In genomic region chr3:82977871-82978270, GRCh38 we compare ENCODE assay signal across 24 cellular contexts.
"Had no signal": no experiment of that assay in that cellular context is flagged by ENCODE, and none has a peak within 500 bp of the region (broad histone marks: within the 10 kb centered on the region; RNA-seq: fewer than 3 reads in every experiment).

No MANE protein-coding gene starts in this region.

- ATAC-seq: activated CD4-positive, CD25-positive, alpha-beta regulatory T cell treated with anti-CD3 and anti-CD28 coated beads, Interleukin-2, amount 50 U/mL, for 24 hours; activated CD8-positive, alpha-beta T cell treated with anti-CD3 and anti-CD28 coated beads for 36 hours; activated T-cell treated with anti-CD3 and anti-CD28 coated beads, Interleukin-2, amount 50 U/mL, for 72 hours; Panc1; Right ventricle myocardium inferior had no signal

- H3K27ac Mint-ChIP-seq: activated CD8-positive, alpha-beta T cell treated with anti-CD3 and anti-CD28 coated beads for 36 hours; activated naive CD8-positive, alpha-beta T cell treated with anti-CD3 and anti-CD28 coated beads, Interleukin-2, amount 10 ng/mL, durations not matched to agents 7 days and 5 days; activated T-cell treated with anti-CD3 and anti-CD28 coated beads, Interleukin-2, amount 50 U/mL, for 72 hours had no signal

- H3K36me3 Mint-ChIP-seq: activated naive CD8-positive, alpha-beta T cell treated with anti-CD3 and anti-CD28 coated beads, Interleukin-2, amount 10 ng/mL, durations not matched to agents 7 days and 5 days had no signal

- H3K27ac ChIP-seq: adrenal gland, KMS-11, WERI-Rb-1 had no signal

- H3K36me3 ChIP-seq: adrenal gland, WERI-Rb-1 had no signal

- H3K27me3 ChIP-seq: adrenal gland had no signal

- H3K9me3 ChIP-seq: adrenal gland, SK-N-SH had no signal

- H3K4me1 Mint-ChIP-seq: activated naive CD8-positive, alpha-beta T cell treated with anti-CD3 and anti-CD28 coated beads, Interleukin-2, amount 10 ng/mL, durations not matched to agents 7 days and 5 days had no signal

- H3K4me3 Mint-ChIP-seq: activated CD8-positive, alpha-beta T cell treated with anti-CD3 and anti-CD28 coated beads for 36 hours; activated naive CD8-positive, alpha-beta T cell treated with anti-CD3 and anti-CD28 coated beads, Interleukin-2, amount 10 ng/mL, durations not matched to agents 7 days and 5 days; activated T-cell treated with anti-CD3 and anti-CD28 coated beads, Interleukin-2, amount 50 U/mL, for 72 hours had no signal

- DNase-seq: activated CD4-positive, alpha-beta T cell treated with anti-CD3 and anti-CD28 coated beads for 4 hours; activated CD8-positive, alpha-beta memory T cell treated with anti-CD3 and anti-CD28 coated beads, Interleukin-2, amount 50 U/mL, for 4 hours; activated CD8-positive, alpha-beta T cell treated with anti-CD3 and anti-CD28 coated beads for 36 hours; activated naive CD4-positive, alpha-beta T cell treated with anti-CD3 and anti-CD28 coated beads, Interleukin-2, amount 50 U/mL, for 16 hours; activated naive CD8-positive, alpha-beta T cell treated with anti-CD3 and anti-CD28 coated beads, Interleukin-2, amount 10 ng/mL, durations not matched to agents 7 days and 5 days; activated T-cell treated with anti-CD3 and anti-CD28 coated beads, Interleukin-2, amount 50 U/mL, for 72 hours; adrenal gland; anterior cingulate cortex; NCI-H1092; NCI-H1417 treated with DMSO at 0.1 percent for 48 hours; NCI-H1694 treated with DMSO at 0.1 percent for 48 hours; NCI-H2029 treated with DMSO at 0.1 percent for 48 hours; NCI-H510A; NCI-H526 treated with DMSO at 0.1 percent for 48 hours; NCI-H82; OCI-M1; RPMI8226; SK-N-SH; T-helper 1 cell; WERI-Rb-1 had no signal

- H3K4me3 ChIP-seq: adrenal gland had no signal

- H3K9ac ChIP-seq: KMS-11, SK-N-SH had no signal

- H3K4me1 ChIP-seq: adrenal gland had no signal

- H3K27me3 Mint-ChIP-seq: activated CD8-positive, alpha-beta T cell treated with anti-CD3 and anti-CD28 coated beads for 36 hours; activated naive CD8-positive, alpha-beta T cell treated with anti-CD3 and anti-CD28 coated beads, Interleukin-2, amount 10 ng/mL, durations not matched to agents 7 days and 5 days had no signal

- H3K4me2 ChIP-seq: KMS-11, SK-N-SH had no signal
